In the genomic region with DNA sequence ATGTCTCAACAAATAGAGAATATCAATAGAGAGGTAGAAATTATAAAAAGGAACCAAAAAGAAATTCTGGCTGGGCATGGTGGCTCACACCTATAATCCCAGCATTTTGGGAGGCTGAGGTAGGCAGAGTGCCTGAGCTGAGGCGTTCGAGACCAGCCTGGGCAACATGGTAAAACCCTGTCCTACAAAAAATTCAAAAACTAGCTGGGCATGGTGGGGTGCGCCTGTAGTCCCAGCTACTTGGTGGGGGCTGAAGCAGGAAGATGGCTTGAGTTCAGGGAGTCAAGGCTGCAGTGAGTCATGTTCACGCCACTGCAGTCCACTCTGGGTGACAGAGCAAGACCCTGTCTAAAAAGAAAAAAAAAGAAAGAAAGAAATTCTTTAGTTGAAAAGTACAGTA, we compare ENCODE assay signal across 36 cellular contexts.
"Had no signal": no experiment of that assay in that cellular context is flagged by ENCODE, and none has a peak within 500 bp of the region (broad histone marks: within the 10 kb centered on the region; RNA-seq: fewer than 3 reads in every experiment).

No MANE protein-coding gene starts in this region.

- H3K4me3 Mint-ChIP-seq: activated CD4-positive, alpha-beta memory T cell treated with anti-CD3 and anti-CD28 coated beads, Interleukin-2, amount 10 ng/mL, durations not matched to agents 7 days and 5 days; activated naive CD4-positive, alpha-beta T cell treated with anti-CD3 and anti-CD28 coated beads for 36 hours; activated naive CD8-positive, alpha-beta T cell; activated T-cell treated with anti-CD3 and anti-CD28 coated beads, Interleukin-2, amount 50 U/mL, for 4 hours; activated T-helper 17 cell treated with anti-CD3 and anti-CD28 coated beads, Interleukin-2, amount 50 U/mL, for 72 hours; IgD-negative memory B cell had no signal

- H3K27ac Mint-ChIP-seq: activated CD4-positive, alpha-beta memory T cell treated with anti-CD3 and anti-CD28 coated beads, Interleukin-2, amount 10 ng/mL, durations not matched to agents 7 days and 5 days; activated naive CD4-positive, alpha-beta T cell treated with anti-CD3 and anti-CD28 coated beads for 36 hours; activated naive CD8-positive, alpha-beta T cell; IgD-negative memory B cell had no signal

- DNase-seq: activated CD4-positive, alpha-beta memory T cell treated with anti-CD3 and anti-CD28 coated beads, Interleukin-2, amount 10 ng/mL, durations not matched to agents 7 days and 5 days; activated CD4-positive, alpha-beta T cell treated with anti-CD3 and anti-CD28 coated beads for 1 hour; activated CD4-positive, alpha-beta T cell treated with anti-CD3 and anti-CD28 coated beads for 48 hours; activated CD4-positive, CD25-positive, alpha-beta regulatory T cell; activated gamma-delta T cell; activated naive CD4-positive, alpha-beta T cell treated with anti-CD3 and anti-CD28 coated beads for 36 hours; activated T-cell treated with anti-CD3 and anti-CD28 coated beads, Interleukin-2, amount 50 U/mL, for 4 hours; amniotic stem cell; aorta; brain microvascular endothelial cell; central memory CD4-positive, alpha-beta T cell; Karpas-422; KBM-7; MG63; MV-4-11; NCI-H1092 treated with DMSO at 0.1 percent for 48 hours; NCI-H1417; NCI-H146; NCI-H187; NCI-H2029 treated with DMSO at 0.1 percent for 48 hours; NCI-H2107; NCI-H2171; NCI-H510A; NCI-H526; NCI-H748 treated with DMSO at 0.1 percent for 48 hours; NK-92 treated with Interleukin-12 subunit alpha and Interleukin-12 subunit beta, amount 100 ng/mL, for 24 hours; PC-3; SIG-M5; SW 1271; T1000; WERI-Rb-1 had no signal

- H3K9me3 ChIP-seq: MG63 had no signal

- H3K27me3 ChIP-seq: brain microvascular endothelial cell, MG63 had no signal

- ATAC-seq: activated T-cell treated with anti-CD3 and anti-CD28 coated beads, Interleukin-2, amount 50 U/mL, for 4 hours; activated T-helper 17 cell treated with anti-CD3 and anti-CD28 coated beads, Interleukin-2, amount 50 U/mL, for 72 hours; PC-3; Right ventricle myocardium inferior had no signal

- H3K9me3 Mint-ChIP-seq: activated CD4-positive, alpha-beta memory T cell treated with anti-CD3 and anti-CD28 coated beads, Interleukin-2, amount 10 ng/mL, durations not matched to agents 7 days and 5 days had no signal

- H3K27ac ChIP-seq: brain microvascular endothelial cell, RWPE1, WERI-Rb-1 had no signal

- H3K4me3 ChIP-seq: MG63 had no signal

- H3K27me3 Mint-ChIP-seq: activated CD4-positive, alpha-beta memory T cell treated with anti-CD3 and anti-CD28 coated beads, Interleukin-2, amount 10 ng/mL, durations not matched to agents 7 days and 5 days; activated naive CD8-positive, alpha-beta T cell; activated T-helper 17 cell treated with anti-CD3 and anti-CD28 coated beads, Interleukin-2, amount 50 U/mL, for 72 hours; IgD-negative memory B cell had no signal
